Comparison of ENCODE assay signal across 8 cellular contexts in genomic region chr3:44337253-44337652, GRCh38. TPM values are rescaled to one million over a fixed set of nuclear protein-coding genes. Genes with fewer than 3 reads are reported as not detected.
DNase-seq lines count a peak whose midpoint lies in the region; ATAC-seq and TF ChIP-seq lines count a peak whose summit lies in the region.

No MANE protein-coding gene starts in this region.

- H3K36me3 ChIP-seq in HEK293 (ENCODE audit: control insufficient read depth in 2 of 2, insufficient read depth in 1 of 2, low read length in 2 of 2), result no peaks in the 10 kb centered on the region
- no peaks in the 10 kb centered on the region for H3K36me3 ChIP-seq in WERI-Rb-1

- no peak overlapping the region for H3K27ac ChIP-seq in HEK293 (ENCODE audit: extremely low read depth, low read depth, low read length)
- H3K27ac ChIP-seq in WERI-Rb-1, result no peak overlapping the region
- no peak overlapping the region for H3K27ac ChIP-seq in right cardiac atrium (ENCODE audit: low read length)
- peak overlapping the region in 13 of 21 experiments; percentile 87 to 98 (median 94) for H3K27ac ChIP-seq in skin epidermis

- ATAC-seq in right cardiac atrium (no peak), GM18517 (IDR thresholded peaks at IDR 0.05; ENCODE audit: unreplicated experiment) (no peak)

- DNase-seq in WERI-Rb-1, result no peak
- DNase-seq in right cardiac atrium, result no peak
- no peak for DNase-seq in stimulated activated CD4-positive, alpha-beta T cell treated with anti-CD3 and anti-CD28 coated beads, Interleukin-1b, Interleukin-23, amount 100 ng/mL, for 48 hours
- no peak for DNase-seq in NCI-H446 (lab: John Stamatoyannopoulos, UW)
- DNase-seq in NCI-H1417 treated with DMSO at 0.1 percent for 48 hours (lab: John Stamatoyannopoulos, UW), result no peak

- 73% methylated on average over 4 of the region's 4 CpGs for WGBS in right cardiac atrium

- H3K9me3 ChIP-seq in HEK293 (ENCODE audit: control insufficient read depth, insufficient read depth, low read depth, low read length), result no peaks in the 10 kb centered on the region
- H3K9me3 ChIP-seq in WERI-Rb-1 (ENCODE audit: severe bottlenecking), result no peaks in the 10 kb centered on the region
- no peaks in the 10 kb centered on the region for H3K9me3 ChIP-seq in right cardiac atrium (ENCODE audit: control insufficient read depth, low read length)

- H3K4me3 ChIP-seq in HEK293 (ENCODE audit: low read depth, low read length) (no peak overlapping the region), WERI-Rb-1 (ENCODE audit: low read depth, low read length) (peak overlapping the region; percentile 93), right cardiac atrium (ENCODE audit: low read length) (peak overlapping the region; percentile 41), skin epidermis (peak overlapping the region in 4 of 7 experiments; percentile 50 to 68 (median 61))

- H3K27me3 ChIP-seq in WERI-Rb-1 (ENCODE audit: insufficient read depth, low read depth, severe bottlenecking), result no peaks in the 10 kb centered on the region
- H3K27me3 ChIP-seq in right cardiac atrium (ENCODE audit: control insufficient read depth, insufficient read depth), result no peaks in the 10 kb centered on the region

- H3K4me1 ChIP-seq in HEK293 (ENCODE audit: control insufficient read depth, insufficient read depth, low read length) (no peaks in the 10 kb centered on the region), right cardiac atrium (ENCODE audit: control insufficient read depth, insufficient read depth, low read length) (peaks cover 5% of the 10 kb centered on the region)

- POLR2A ChIA-PET in HEK293 (lab: Yijun Ruan, JAX), result interaction anchor here (0.7 to 1.4 kb wide), 2 partner anchors 22 to 557 kb away, joined by 3 to 6 read pairs; no protein-coding TSS in a partner anchor

- intact Hi-C loops in right cardiac atrium (cut with DNase I), result no loop called here

- TF ChIP-seq CTCF in HEK293 (tag by site-specific recombination; IDR thresholded peaks at IDR 0.05) (0 out of 2 replicates have a peak, but pooled peaks have one; percentile 10), WERI-Rb-1 (IDR thresholded peaks at IDR 0.05; ENCODE audit: low read depth, low read length) (no peak)

- CTCF ChIA-PET in HEK293 (lab: Yijun Ruan, JAX), result interaction anchor here (1.0 kb wide), 1 partner anchor 14 kb away, joined by 3 read pairs; no protein-coding TSS in a partner anchor

TF ChIP-seq in HEK293, 187 proteins besides CTCF, POLR2A, EP300 and RAD21:
- no peak for TF ChIP-seq ZNF302 (tag by site-specific recombination; IDR thresholded peaks at IDR 0.05; ENCODE audit: low read depth)
- no peak for TF ChIP-seq ZNF544 (tag by site-specific recombination; IDR thresholded peaks at IDR 0.05)
- TF ChIP-seq ZNF530 (tag by site-specific recombination; IDR thresholded peaks at IDR 0.05; ENCODE audit: low read depth), result no peak
- TF ChIP-seq ZSCAN16 (tag by site-specific recombination; IDR thresholded peaks at IDR 0.05), result no peak
- TF ChIP-seq ZNF561 (tag by site-specific recombination; IDR thresholded peaks at IDR 0.05; ENCODE audit: borderline replicate concordance), result no peak
- TF ChIP-seq ZNF138 (tag by site-specific recombination; IDR thresholded peaks at IDR 0.05; ENCODE audit: borderline replicate concordance), result no peak
- TF ChIP-seq ZNF654 (tag by site-specific recombination; IDR thresholded peaks at IDR 0.05; ENCODE audit: low read depth), result no peak
- no peak for TF ChIP-seq ZNF548 (tag by site-specific recombination; IDR thresholded peaks at IDR 0.05)
- no peak for TF ChIP-seq HOXC10 (CRISPR knock-in tag; IDR thresholded peaks at IDR 0.05)
- TF ChIP-seq ZNF211 (tag by site-specific recombination; IDR thresholded peaks at IDR 0.05; ENCODE audit: low read depth), result no peak
- no peak for TF ChIP-seq ZNF404 (tag by site-specific recombination; IDR thresholded peaks at IDR 0.05)
- no peak for TF ChIP-seq ZBTB44 (tag by site-specific recombination; IDR thresholded peaks at IDR 0.05)

RNA-seq across cellular contexts. Expression of gene TCAIM, which starts 1.3 kb away (rescaled TPM):
- 10 to 100 TPM; 22.3 to 29.3 (median 28.3) TPM for total RNA-seq in right cardiac atrium
- polyA plus RNA-seq in right cardiac atrium, result 18.3 TPM

Comparison
In these comparisons a context has a peak if more than half of its experiments do, and no peak if none do; other contexts are left out.
1. H3K27ac ChIP-seq: peak in skin epidermis (13 of 21); none in HEK293 (single experiment), WERI-Rb-1 (single experiment) and right cardiac atrium (single experiment).